ENCODE assay signal across 1 cellular context in genomic region chr15:78507831-78508160, GRCh38.
TF ChIP-seq lines count a peak whose summit lies in the region.

No MANE protein-coding gene starts in this region.

TF ChIP-seq in GM12878, 131 proteins besides CTCF, POLR2A, EP300 and RAD21:
- TF ChIP-seq HDAC6 (IDR thresholded peaks at IDR 0.05; ENCODE audit: unreplicated experiment): no peak
- no peak for TF ChIP-seq BACH1 (IDR thresholded peaks at IDR 0.05; ENCODE audit: borderline replicate concordance)
- TF ChIP-seq PBX3 (IDR thresholded peaks at IDR 0.05; ENCODE audit: insufficient replicate concordance, low read depth, low read length): no peak
- TF ChIP-seq YY1 (IDR thresholded peaks at IDR 0.05; ENCODE audit: low read depth, low read length): no peak
- TF ChIP-seq RELA (IDR thresholded peaks at IDR 0.05; ENCODE audit: borderline replicate concordance, partially characterized antibody): no peak
- no peak for TF ChIP-seq TAF1 (IDR thresholded peaks at IDR 0.05; ENCODE audit: borderline replicate concordance, low read depth, low read length)
- no peak for TF ChIP-seq ZNF592 (IDR thresholded peaks at IDR 0.05)
- no peak for TF ChIP-seq CREM (IDR thresholded peaks at IDR 0.05; ENCODE audit: low read depth)
- TF ChIP-seq MEF2B (IDR thresholded peaks at IDR 0.05; ENCODE audit: partially characterized antibody, poor library complexity, severe bottlenecking): no peak
- TF ChIP-seq KLF5 (IDR thresholded peaks at IDR 0.05; ENCODE audit: partially characterized antibody): no peak
- no peak for TF ChIP-seq FOXK2 (IDR thresholded peaks at IDR 0.05)
- TF ChIP-seq ZBTB4 (CRISPR knock-in tag; IDR thresholded peaks at IDR 0.05): no peak
- no peak for TF ChIP-seq SMAD5 (IDR thresholded peaks at IDR 0.05; ENCODE audit: low read depth)
- no peak for TF ChIP-seq TBL1XR1 (IDR thresholded peaks at IDR 0.05; ENCODE audit: low read depth, low read length)
- no peak for TF ChIP-seq ZNF217 (IDR thresholded peaks at IDR 0.05)
- TF ChIP-seq ASH2L (IDR thresholded peaks at IDR 0.05; ENCODE audit: borderline replicate concordance, low read depth): no peak
- TF ChIP-seq REST (IDR thresholded peaks at IDR 0.05; ENCODE audit: low read depth, low read length): no peak
- no peak for TF ChIP-seq POLR2AphosphoS2 (IDR thresholded peaks at IDR 0.05; ENCODE audit: low read depth, low read length)
